1 cellular context compared by ENCODE assay signal in genomic region chr14:103552811-103553210, GRCh38.
TF ChIP-seq lines count a peak whose summit lies in the region.

No MANE protein-coding gene starts in this region.

TF ChIP-seq in H1, 55 proteins besides CTCF, POLR2A, EP300 and RAD21:
- TF ChIP-seq SIX5 (IDR thresholded peaks at IDR 0.05; ENCODE audit: low read depth, low read length) (no peak), KDM5A (IDR thresholded peaks at IDR 0.05; ENCODE audit: low read length) (no peak), MAFK (IDR thresholded peaks at IDR 0.05; ENCODE audit: low read depth, low read length) (no peak), RBBP5 (IDR thresholded peaks at IDR 0.05; ENCODE audit: borderline replicate concordance, low read depth, low read length) (no peak), CEBPB (IDR thresholded peaks at IDR 0.05; ENCODE audit: low read depth, low read length) (no peak), CHD2 (IDR thresholded peaks at IDR 0.05; ENCODE audit: low read length) (no peak)
